1 cellular context compared by ENCODE assay signal in the genomic region with DNA sequence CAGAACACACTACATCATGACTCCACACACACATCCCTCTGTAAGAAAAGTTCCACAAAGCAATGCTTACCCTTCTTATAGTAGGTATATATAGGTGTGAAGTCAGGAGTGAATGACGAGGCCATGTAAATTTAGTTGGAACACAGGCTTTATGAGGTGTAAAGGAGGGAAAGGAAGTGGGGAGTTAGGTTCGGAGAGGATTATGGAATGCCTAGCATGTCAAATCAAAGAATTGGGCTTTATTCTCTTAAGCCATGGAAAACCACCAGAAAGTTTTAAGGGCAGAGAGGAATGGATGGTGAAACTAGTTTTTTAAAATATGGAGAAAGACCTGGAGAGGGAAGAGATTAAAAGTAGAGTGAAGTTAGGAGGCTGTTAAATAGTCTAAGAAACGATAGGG.
TF ChIP-seq lines count a peak whose summit lies in the region.

No MANE protein-coding gene starts in this region.

TF ChIP-seq in K562, 482 proteins besides CTCF, POLR2A, EP300 and RAD21:
- no peak for TF ChIP-seq RBM14 (IDR thresholded peaks at IDR 0.05; ENCODE audit: borderline replicate concordance, insufficient read depth, low read depth, low read length)
- no peak for TF ChIP-seq L3MBTL2 (IDR thresholded peaks at IDR 0.05)
- no peak for TF ChIP-seq ZNF695 (CRISPR knock-in tag; IDR thresholded peaks at IDR 0.05)
- TF ChIP-seq NONO (IDR thresholded peaks at IDR 0.05; ENCODE audit: low read depth in 2 of 2, low read length in 1 of 2), result no peak
- no peak for TF ChIP-seq XRCC5 (IDR thresholded peaks at IDR 0.05; ENCODE audit: low read depth, low read length)
- TF ChIP-seq, protein P1, sequence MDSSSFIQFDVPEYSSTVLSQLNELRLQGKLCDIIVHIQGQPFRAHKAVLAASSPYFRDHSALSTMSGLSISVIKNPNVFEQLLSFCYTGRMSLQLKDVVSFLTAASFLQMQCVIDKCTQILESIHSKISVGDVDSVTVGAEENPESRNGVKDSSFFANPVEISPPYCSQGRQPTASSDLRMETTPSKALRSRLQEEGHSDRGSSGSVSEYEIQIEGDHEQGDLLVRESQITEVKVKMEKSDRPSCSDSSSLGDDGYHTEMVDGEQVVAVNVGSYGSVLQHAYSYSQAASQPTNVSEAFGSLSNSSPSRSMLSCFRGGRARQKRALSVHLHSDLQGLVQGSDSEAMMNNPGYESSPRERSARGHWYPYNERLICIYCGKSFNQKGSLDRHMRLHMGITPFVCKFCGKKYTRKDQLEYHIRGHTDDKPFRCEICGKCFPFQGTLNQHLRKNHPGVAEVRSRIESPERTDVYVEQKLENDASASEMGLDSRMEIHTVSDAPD (CRISPR knock-in tag; IDR thresholded peaks at IDR 0.05), result no peak
TF ChIP-seq in K562: peak in this region for 0.
